ENCODE assay signal across 1 cellular context in the genomic region with DNA sequence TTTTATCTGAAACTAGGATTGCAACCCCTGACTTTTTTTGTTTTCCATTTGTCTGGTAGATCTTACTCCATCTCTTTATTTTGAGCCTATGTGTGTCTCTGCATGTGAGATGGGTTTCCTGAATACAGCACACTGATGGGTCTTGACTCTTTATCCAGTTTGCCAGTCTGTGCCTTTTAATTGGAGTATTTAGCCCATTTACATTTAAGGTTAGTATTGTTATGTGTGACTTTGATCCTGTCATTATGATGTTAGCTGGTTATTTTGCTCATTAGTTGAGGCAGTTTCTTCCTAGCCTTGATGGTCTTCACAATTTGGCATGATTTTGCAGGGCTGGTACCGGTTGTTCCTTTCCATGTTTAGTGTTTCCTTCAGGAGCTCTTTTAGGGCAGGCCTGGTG.
DNase-seq lines count a peak whose midpoint lies in the region; ATAC-seq, FAIRE-seq and TF ChIP-seq lines count a peak whose summit lies in the region.
"Not testable (repeated sequence)": the region's sequence is repeated elsewhere in the genome, so short reads cannot be mapped to it uniquely, and the experiment has no call there.

No MANE protein-coding gene starts in this region.

- not testable (repeated sequence) for H2AFZ ChIP-seq in K562 (ENCODE audit: low read depth, low read length)

- H3K4me1 ChIP-seq in K562 (replicated peaks in 1 of 2; ENCODE audit: control insufficient read depth in 2 of 2, insufficient read depth in 2 of 2, low read length in 2 of 2), result not testable (repeated sequence)

- H3K4me3 ChIP-seq in K562, result not testable (repeated sequence)

- TF ChIP-seq EP300 in K562 (IDR thresholded peaks at IDR 0.05; ENCODE audit: low read length), result not testable (repeated sequence)

- not testable (repeated sequence) for H3K36me3 ChIP-seq in K562 (ENCODE audit: control insufficient read depth, insufficient read depth, low read length)

- H3K9me3 ChIP-seq in K562 (replicated peaks; ENCODE audit: control insufficient read depth, insufficient read depth, low read depth, low read length), result not testable (repeated sequence)

- H3K9ac ChIP-seq in K562 (ENCODE audit: insufficient read depth in 1 of 2, low read depth in 2 of 2, low read length in 2 of 2), result not testable (repeated sequence)

- H3K27me3 ChIP-seq in K562 (ENCODE audit: control insufficient read depth in 2 of 2, insufficient read depth in 2 of 2, low read length in 2 of 2), result not testable (repeated sequence)

- intact Hi-C loops in K562 (cut with micrococcal nuclease), result not testable (repeated sequence)

- not testable (repeated sequence) for H3K4me2 ChIP-seq in K562 (ENCODE audit: insufficient read depth, low read length)

- TF ChIP-seq POLR2A in K562 (conservative IDR thresholded peaks at IDR 0.05), result not testable (repeated sequence)

- not testable (repeated sequence) for TF ChIP-seq CTCF in K562 (IDR thresholded peaks at IDR 0.05 in 2 of 3, conservative IDR thresholded peaks at IDR 0.05 in 1 of 3; ENCODE audit: insufficient read depth in 2 of 3, low read depth in 1 of 3, low read length in 3 of 3)

- H3K9me1 ChIP-seq in K562 (ENCODE audit: control insufficient read depth, insufficient read depth, low read length), result not testable (repeated sequence)

- not testable (repeated sequence) for DNase-seq in K562 (ENCODE audit: extremely low read depth in 1 of 4, low spot score in 3 of 4)

- POLR2A ChIA-PET in K562 (lab: Yijun Ruan, JAX), result not testable (repeated sequence)

- CTCF ChIA-PET in K562 (lab: Yijun Ruan, JAX; ENCODE audit: low intra/inter-chr PET ratio), result not testable (repeated sequence)

- in situ Hi-C loops in K562 (cut with MboI), result not testable (repeated sequence)

- ATAC-seq in K562, result not testable (repeated sequence)

- H3K27ac ChIP-seq in K562 (ENCODE audit: extremely low read depth, low read depth, low read length), result not testable (repeated sequence)

- not testable (repeated sequence) for H3K79me2 ChIP-seq in K562 (ENCODE audit: control insufficient read depth, insufficient read depth, low read length)

- H4K20me1 ChIP-seq in K562 (replicated peaks; ENCODE audit: control insufficient read depth, insufficient read depth, low read length), result not testable (repeated sequence)

- TF ChIP-seq RAD21 in K562 (CRISPR knock-in tag; conservative IDR thresholded peaks at IDR 0.05 in 1 of 2, IDR thresholded peaks at IDR 0.05 in 1 of 2), result not testable (repeated sequence)

- WGBS in K562 (ENCODE audit: insufficient coverage, low coverage, missing lambda C conversion rate), result 0% methylated on average over 1 of the region's 1 CpG

- not testable (repeated sequence) for BruUV-seq in K562 (replicated peaks; lab: Mats Ljungman, UMichigan)

- FAIRE-seq in K562 (lab: Jason Lieb, UNC), result not testable (repeated sequence)

TF ChIP-seq in K562, 482 proteins besides CTCF, POLR2A, EP300 and RAD21:
- TF ChIP-seq ZNF354B (CRISPR knock-in tag; IDR thresholded peaks at IDR 0.05), result peak; percentile 79; the same call in 1 of the 2 replicates
- TF ChIP-seq ZNF507 (tag; conservative IDR thresholded peaks at IDR 0.05), result peak; percentile 91
